In genomic region chr6:33290459-33290858, GRCh38 we compare ENCODE assay signal across 8 cellular contexts. TPM values are rescaled to one million over a fixed set of nuclear protein-coding genes. Genes with fewer than 3 reads are reported as not detected.
DNase-seq lines count a peak whose midpoint lies in the region; ATAC-seq and TF ChIP-seq lines count a peak whose summit lies in the region.

No MANE protein-coding gene starts in this region.

- no TSS peak for BruUV-seq in PC-9 (replicated peaks; lab: Mats Ljungman, UMichigan)

- H3K4me3 ChIP-seq in PC-9 = peak overlapping the region; percentile 93
- H3K4me3 ChIP-seq in endodermal cell (ENCODE audit: low read length) = peak overlapping the region; percentile 97

- no peaks in the 10 kb centered on the region for H3K9me2 ChIP-seq in PC-9 (ENCODE audit: insufficient read depth)

- TF ChIP-seq POLR2A in GM18505 (IDR thresholded peaks at IDR 0.05; ENCODE audit: borderline replicate concordance, extremely low read depth, insufficient read depth, insufficient read length) = no peak

- H3K4me1 ChIP-seq in ES-I3 (ENCODE audit: insufficient read depth, low read length) (no peaks in the 10 kb centered on the region), PC-9 (replicated peaks; ENCODE audit: insufficient read depth) (peaks cover 12% of the 10 kb centered on the region), endodermal cell (ENCODE audit: control insufficient read depth, insufficient read depth, low read length) (no peaks in the 10 kb centered on the region)

- DNase-seq in PC-9 = peak in 1 of 2 experiments; percentile 3
- DNase-seq in endodermal cell = no peak
- DNase-seq in osteocyte (ENCODE audit: extremely low spot score, unreplicated experiment) = no peak
- no peak for DNase-seq in nucleus accumbens (lab: John Stamatoyannopoulos, UW)
- no peak for DNase-seq in NCI-H1930 (lab: John Stamatoyannopoulos, UW)

- H3K36me3 ChIP-seq in ES-I3 (ENCODE audit: insufficient read depth, low read length) (peaks cover 7% of the 10 kb centered on the region; the same call in 1 of the 2 replicates), PC-9 (ENCODE audit: low read depth) (peaks cover 17% of the 10 kb centered on the region), endodermal cell (ENCODE audit: control insufficient read depth, insufficient read depth, low read length) (peaks cover 42% of the 10 kb centered on the region)

- H3K27me3 Mint-ChIP-seq in endodermal cell (ENCODE audit: insufficient read depth) (no peaks in the 10 kb centered on the region), osteocyte (ENCODE audit: unreplicated experiment) (no peaks in the 10 kb centered on the region)

- H3K27ac ChIP-seq in PC-9 = no peak overlapping the region
- no peak overlapping the region for H3K27ac ChIP-seq in endodermal cell (ENCODE audit: low read depth, low read length)

- H3K4me1 Mint-ChIP-seq in endodermal cell (peaks cover 13% of the 10 kb centered on the region), osteocyte (ENCODE audit: unreplicated experiment) (peaks cover 32% of the 10 kb centered on the region)

- H3K4me2 ChIP-seq in PC-9 = peak overlapping the region; percentile 91

- no peaks in the 10 kb centered on the region; the same call in 1 of the 2 replicates for H4K20me1 ChIP-seq in PC-9 (ENCODE audit: insufficient read depth)

- H2AFZ ChIP-seq in PC-9 = no peak overlapping the region

- H3K27ac Mint-ChIP-seq in endodermal cell = peak overlapping the region; percentile 89
- peak overlapping the region; percentile 89 for H3K27ac Mint-ChIP-seq in osteocyte (ENCODE audit: unreplicated experiment)

- CTCF ChIA-PET in PC-9 (lab: Charles Lee) = no interaction called here

- H3K4me3 Mint-ChIP-seq in endodermal cell (peak overlapping the region; percentile 83), osteocyte (ENCODE audit: unreplicated experiment) (peak overlapping the region; percentile 98)

- no peak for TF ChIP-seq CTCF in PC-9 (conservative IDR thresholded peaks at IDR 0.05)
- TF ChIP-seq CTCF in endodermal cell (conservative IDR thresholded peaks at IDR 0.05) = no peak
- no peak for TF ChIP-seq CTCF in osteocyte (IDR thresholded peaks at IDR 0.05)

- peak overlapping the region; percentile 75; the same call in 1 of the 2 replicates for H3K9ac ChIP-seq in ES-I3 (ENCODE audit: low read depth, low read length)
- H3K9ac ChIP-seq in endodermal cell (ENCODE audit: extremely low read depth, low read length, poor library complexity, severe bottlenecking) = no peak overlapping the region

- H3K9me3 Mint-ChIP-seq in endodermal cell (no peaks in the 10 kb centered on the region), osteocyte (ENCODE audit: unreplicated experiment) (no peaks in the 10 kb centered on the region)

- intact Hi-C loops in PC-9 (cut with micrococcal nuclease; ENCODE audit: unreplicated experiment) = no loop called here

- H3K9me3 ChIP-seq in ES-I3 (ENCODE audit: control insufficient read depth, insufficient read depth, low read length) (no peaks in the 10 kb centered on the region), PC-9 (ENCODE audit: insufficient read depth, low read depth) (no peaks in the 10 kb centered on the region), endodermal cell (ENCODE audit: control insufficient read depth, low read length) (no peaks in the 10 kb centered on the region)

- ATAC-seq in activated CD4-positive, CD25-positive, alpha-beta regulatory T cell treated with anti-CD3 and anti-CD28 coated beads, Interleukin-2, amount 50 U/mL, for 24 hours = no peak
- no peak for ATAC-seq in GM18505 (IDR thresholded peaks at IDR 0.05; ENCODE audit: unreplicated experiment)

- POLR2A ChIA-PET in PC-9 (lab: Charles Lee; ENCODE audit: unreplicated experiment) = interaction anchor here (0.6 kb wide), 1 partner anchor 33 kb away, joined by 3 read pairs; no protein-coding TSS in a partner anchor

- H3K79me2 ChIP-seq in PC-9 (ENCODE audit: low read depth) = peaks cover 51% of the 10 kb centered on the region

- no peaks in the 10 kb centered on the region for H3K27me3 ChIP-seq in PC-9 (ENCODE audit: insufficient read depth, low read depth)
- H3K27me3 ChIP-seq in endodermal cell (ENCODE audit: control insufficient read depth, insufficient read depth, low read length, poor library complexity, severe bottlenecking) = no peaks in the 10 kb centered on the region

- peaks cover 29% of the 10 kb centered on the region for H3F3A ChIP-seq in PC-9 (ENCODE audit: insufficient read depth, low read depth)

- WGBS in endodermal cell (ENCODE audit: insufficient coverage in 1 of 2, insufficient read length in 1 of 2), 2 experiments = 61 to 82% methylated on average over 2 to 7 of the region's 7 CpGs

- H3K36me3 Mint-ChIP-seq in endodermal cell (ENCODE audit: low read depth) (peaks cover 45% of the 10 kb centered on the region), osteocyte (ENCODE audit: unreplicated experiment) (peaks cover 20% of the 10 kb centered on the region)

RNA-seq across cellular contexts. Expression of gene PFDN6, which starts 1.1 kb away (rescaled TPM):
- total RNA-seq in PC-9 (2021) (51.5 and 57.2 TPM in 2 replicates), endodermal cell (10 to 100 TPM; 69.9 to 86.4 TPM), osteocyte (29.7 and 30.3 TPM in 2 replicates)
- polyA plus RNA-seq in endodermal cell (2013, experiment 1 of 2) = 91.1 TPM
- 84.9 TPM for polyA plus RNA-seq in endodermal cell (2013, experiment 2 of 2)

RNA-seq across cellular contexts. Expression of gene WDR46, which starts 1.4 kb away (rescaled TPM):
- total RNA-seq in PC-9 (2021) (52.4 and 59.6 TPM in 2 replicates), endodermal cell (10 to 100 TPM; 42.9 to 62.5 TPM), osteocyte (59.1 and 63.4 TPM in 2 replicates)
- 41.0 TPM for polyA plus RNA-seq in endodermal cell (2013, experiment 1 of 2)
- polyA plus RNA-seq in endodermal cell (2013, experiment 2 of 2) = 32.0 TPM

RNA-seq across cellular contexts. Expression of gene RGL2, which starts 8.3 kb away (rescaled TPM):
- total RNA-seq in PC-9 (2021) (99.3 and 102 TPM in 2 replicates), endodermal cell (10 to 100 TPM; 85.6 to 98.0 TPM), osteocyte (72.4 and 77.6 TPM in 2 replicates)
- polyA plus RNA-seq in endodermal cell (2013, experiment 1 of 2) = 54.9 TPM
- 46.3 TPM for polyA plus RNA-seq in endodermal cell (2013, experiment 2 of 2)

RNA-seq across cellular contexts. Expression of gene B3GALT4, which starts 13.5 kb away (rescaled TPM):
- total RNA-seq in PC-9 (2021) (10.3 and 12.8 TPM in 2 replicates), endodermal cell (1 to 10 TPM; 3.9 to 5.5 TPM), osteocyte (6.3 and 6.5 TPM in 2 replicates)
- polyA plus RNA-seq in endodermal cell (2013, experiment 1 of 2) = 3.5 TPM
- polyA plus RNA-seq in endodermal cell (2013, experiment 2 of 2) = 3.2 TPM

RNA-seq across cellular contexts. Expression of gene RPS18, which starts 18.6 kb away (rescaled TPM):
- total RNA-seq in PC-9 (2021) = 2,057 and 2,442 TPM in 2 replicates
- 1,000 to 10,000 TPM; 2,541 to 3,009 TPM for total RNA-seq in endodermal cell
- 3,245 TPM for polyA plus RNA-seq in endodermal cell (2013, experiment 1 of 2)
- 3,023 TPM for polyA plus RNA-seq in endodermal cell (2013, experiment 2 of 2)
- 2,180 and 2,216 TPM in 2 replicates for total RNA-seq in osteocyte
